Comparison of ENCODE assay signal across 8 cellular contexts in genomic region chr16:89873109-89873821, GRCh38. TPM values are rescaled to one million over a fixed set of nuclear protein-coding genes. Genes with fewer than 3 reads are reported as not detected.
DNase-seq lines count a peak whose midpoint lies in the region; ATAC-seq and TF ChIP-seq lines count a peak whose summit lies in the region.

TCF25 (plus strand) TSS chr16:89873592; CDS start chr16:89873668, 76 bp downstream.

- peak within 1 kb of the TSS; percentile 98 for H3K27ac ChIP-seq in parathyroid adenoma
- H3K27ac ChIP-seq in thyroid gland: peak within 1 kb of the TSS; percentile 100

- no peak for TF ChIP-seq CTCF in parathyroid adenoma (IDR thresholded peaks at IDR 0.05)
- peak in 1 of 6 experiments; percentile 9 for TF ChIP-seq CTCF in thyroid gland (IDR thresholded peaks at IDR 0.05)

- H3K36me3 ChIP-seq in parathyroid adenoma (ENCODE audit: control insufficient read depth, insufficient read depth, low read length): no peaks in the 10 kb centered on the region
- no peaks in the 10 kb centered on the region for H3K36me3 ChIP-seq in thyroid gland

- ATAC-seq in HG02588 (IDR thresholded peaks at IDR 0.05; ENCODE audit: unreplicated experiment): peak; percentile 35
- peak; percentile 84 for ATAC-seq in Right ventricle myocardium superior (ENCODE audit: poor library complexity)

- intact Hi-C loops in Right ventricle myocardium superior (cut with DNase I) (no loop called here), thyroid gland (cut with DNase I) (no loop called here)

- H3K9me3 ChIP-seq in parathyroid adenoma (ENCODE audit: control insufficient read depth, low read length) (no peaks in the 10 kb centered on the region), thyroid gland (no peaks in the 10 kb centered on the region)

- H3K4me1 ChIP-seq in parathyroid adenoma: no peaks in the 10 kb centered on the region
- H3K4me1 ChIP-seq in thyroid gland: peaks cover 22 to 24% of the 10 kb centered on the region in 2 donors

- DNase-seq in NCI-H1092 treated with DMSO at 0.1 percent for 48 hours (lab: John Stamatoyannopoulos, UW) (peak; percentile 87), SW480 (ENCODE audit: low spot score) (peak; percentile 81), Right ventricle myocardium superior (peak; percentile 89), thyroid gland (peak; percentile 74 to 78)
- peak; percentile 68 for DNase-seq in activated naive CD8-positive, alpha-beta T cell treated with anti-CD3 and anti-CD28 coated beads, Interleukin-2, amount 50 U/mL, for 16 hours (ENCODE audit: low read depth, low spot score)

- peak within 1 kb of the TSS; percentile 92 for H2AFZ ChIP-seq in parathyroid adenoma

- H3K4me3 ChIP-seq in GM08714 (ENCODE audit: low read length): peak within 1 kb of the TSS; percentile 73
- H3K4me3 ChIP-seq in parathyroid adenoma (ENCODE audit: low read depth, low read length): peak within 1 kb of the TSS; percentile 100
- H3K4me3 ChIP-seq in thyroid gland (replicated peaks in 1 of 3): peak within 1 kb of the TSS; percentile 83 to 99 (median 91)

- H3K79me2 ChIP-seq in parathyroid adenoma: peaks cover 16% of the 10 kb centered on the region

- peak; percentile 21 to 85 for TF ChIP-seq POLR2A in thyroid gland (IDR thresholded peaks at IDR 0.05)

- peak within 1 kb of the TSS; percentile 99 for H3K4me2 ChIP-seq in parathyroid adenoma (ENCODE audit: low read length)

- no peaks in the 10 kb centered on the region for H3K27me3 ChIP-seq in parathyroid adenoma (ENCODE audit: control insufficient read depth, insufficient read depth, low read length)
- H3K27me3 ChIP-seq in thyroid gland: no peaks in the 10 kb centered on the region

- 0 to 3% methylated on average over 7 to 41 of the region's 89 CpGs for WGBS in thyroid gland, 2 donors

- peak within 1 kb of the TSS; percentile 92 for H3K9ac ChIP-seq in parathyroid adenoma

RNA-seq across cellular contexts. Expression of gene TCF25, which starts in this region (rescaled TPM):
- total RNA-seq in Right ventricle myocardium superior (83.2 TPM), thyroid gland (100 to 1,000 TPM; 144 to 266 (median 201) TPM)

Comparison
In these comparisons a context has a peak if more than half of its experiments do, and no peak if none do; other contexts are left out.
1. Peak in every context shown above with its lines: DNase-seq, ATAC-seq, H3K4me3 ChIP-seq and H3K27ac ChIP-seq.